ENCODE assay signal across 18 cellular contexts in genomic region chr5:122470365-122470764, GRCh38.
A peak's percentile ranks its signal among the peaks of the same experiment; 100 is the strongest.
DNase-seq lines count a peak whose midpoint lies in the region; ATAC-seq, FAIRE-seq and TF ChIP-seq lines count a peak whose summit lies in the region.
"Had no signal": no experiment of that assay in that cellular context is flagged by ENCODE, and none has a peak within 500 bp of the region (broad histone marks: within the 10 kb centered on the region; RNA-seq: fewer than 3 reads in every experiment).

No MANE protein-coding gene starts in this region.

- FAIRE-seq in colon (lab: Jason Lieb, UNC), result peak; percentile 51
- FAIRE-seq: GM19239, H54 had no signal

- H3K36me3 Mint-ChIP-seq in type B pancreatic cell, result peaks cover 26% of the 10 kb centered on the region
- H3K36me3 Mint-ChIP-seq: CD14-positive monocyte; CD4-positive, alpha-beta memory T cell had no signal

- ATAC-seq in mucosa of descending colon (peak; percentile 57), HG03045 (IDR thresholded peaks at IDR 0.05; ENCODE audit: unreplicated experiment) (no peak), GM19035 (IDR thresholded peaks at IDR 0.05; ENCODE audit: unreplicated experiment) (no peak)

- H3K4me1 Mint-ChIP-seq in type B pancreatic cell (ENCODE audit: unreplicated experiment), result peaks cover 13% of the 10 kb centered on the region
- H3K4me1 Mint-ChIP-seq: CD4-positive, alpha-beta memory T cell had no signal

- H3K4me1 ChIP-seq in esophagus squamous epithelium, result peaks cover 9 to 47% (median 11%) of the 10 kb centered on the region in 3 donors
- peaks cover 9% of the 10 kb centered on the region for H3K4me1 ChIP-seq in mucosa of descending colon (ENCODE audit: low read depth)
- H3K4me1 ChIP-seq: BLaER1 had no signal

- H3K36me3 ChIP-seq in esophagus squamous epithelium (no peaks in the 10 kb centered on the region), mucosa of descending colon (ENCODE audit: low read depth) (no peaks in the 10 kb centered on the region)
- H3K36me3 ChIP-seq: BLaER1 had no signal

- H3K27ac Mint-ChIP-seq in type B pancreatic cell, result peak overlapping the region; percentile 8
- H3K27ac Mint-ChIP-seq: CD14-positive monocyte; CD4-positive, alpha-beta memory T cell had no signal

- H3K4me3 Mint-ChIP-seq in type B pancreatic cell, result no peak overlapping the region
- H3K4me3 Mint-ChIP-seq: CD14-positive monocyte; CD4-positive, alpha-beta memory T cell had no signal

- no peak for DNase-seq in esophagus squamous epithelium (lab: John Stamatoyannopoulos, UW)
- DNase-seq in mucosa of descending colon, result no peak
- DNase-seq in type B pancreatic cell (ENCODE audit: extremely low spot score, unreplicated experiment), result no peak
- DNase-seq in kidney glomerular epithelial cell (lab: John Stamatoyannopoulos, UW), result no peak
- DNase-seq: 8988T; CD4-positive, alpha-beta memory T cell; DMS153; DMS79; GF-D8; GM23248; HCEC 1CT had no signal

- TF ChIP-seq POLR2A in esophagus squamous epithelium (IDR thresholded peaks at IDR 0.05), result no peak

- no peak for TF ChIP-seq CTCF in esophagus squamous epithelium (IDR thresholded peaks at IDR 0.05)
- TF ChIP-seq CTCF in mucosa of descending colon (IDR thresholded peaks at IDR 0.05), result no peak
- no peak for TF ChIP-seq CTCF in type B pancreatic cell (conservative IDR thresholded peaks at IDR 0.05)

- H3K27me3 Mint-ChIP-seq in type B pancreatic cell, result no peaks in the 10 kb centered on the region

- H3K4me3 ChIP-seq in esophagus squamous epithelium, result no peak overlapping the region
- H3K4me3 ChIP-seq in mucosa of descending colon, result no peak overlapping the region
- H3K4me3 ChIP-seq: BLaER1, GM23248 had no signal

- no peaks in the 10 kb centered on the region for H3K27me3 ChIP-seq in esophagus squamous epithelium
- H3K27me3 ChIP-seq: BLaER1 had no signal

- intact Hi-C loops in esophagus squamous epithelium (cut with DNase I), result no loop called here
- intact Hi-C loops in mucosa of descending colon (cut with DNase I, micrococcal nuclease), result no loop called here

- 21 to 42% methylated on average over 2 of the region's 2 CpGs for WGBS in esophagus squamous epithelium, 2 donors

- H3K27ac ChIP-seq in esophagus squamous epithelium, result peak overlapping the region in 3 of 4 donors; percentile 43 to 66 (median 54)
- H3K27ac ChIP-seq: BLaER1, GM23248 had no signal

- H3K9me3 ChIP-seq in esophagus squamous epithelium, result no peaks in the 10 kb centered on the region
- H3K9me3 ChIP-seq in mucosa of descending colon, result no peaks in the 10 kb centered on the region
- H3K9me3 ChIP-seq: BLaER1 had no signal

- H3K9me3 Mint-ChIP-seq in type B pancreatic cell, result peaks cover 8% of the 10 kb centered on the region
